Comparison of ENCODE assay signal across 11 cellular contexts in genomic region chr1:206559661-206559995, GRCh38. TPM values are rescaled to one million over a fixed set of nuclear protein-coding genes. Genes with fewer than 3 reads are reported as not detected.
A peak's percentile ranks its signal among the peaks of the same experiment; 100 is the strongest.
DNase-seq lines count a peak whose midpoint lies in the region; ATAC-seq and TF ChIP-seq lines count a peak whose summit lies in the region.
"Had no signal": no experiment of that assay in that cellular context is flagged by ENCODE, and none has a peak within 500 bp of the region (broad histone marks: within the 10 kb centered on the region; RNA-seq: fewer than 3 reads in every experiment).

No MANE protein-coding gene starts in this region.

- H3K36me3 ChIP-seq in lower lobe of right lung, result peaks cover 15% of the 10 kb centered on the region
- peaks cover 3 to 10% (median 6%) of the 10 kb centered on the region in 4 donors for H3K36me3 ChIP-seq in stomach

- peak overlapping the region; percentile 75 for H3K27ac ChIP-seq in lower lobe of right lung
- H3K27ac ChIP-seq in stomach, result peak overlapping the region; percentile 41 to 94 (median 85)

- peak; percentile 60 for DNase-seq in activated CD4-positive, alpha-beta T cell treated with anti-CD3 and anti-CD28 coated beads for 36 hours
- DNase-seq in activated CD4-positive, alpha-beta T cell treated with anti-CD3 and anti-CD28 coated beads, Interleukin-2, amount 50 U/mL, for 1 hour, result no peak
- DNase-seq in activated CD4-positive, alpha-beta memory T cell treated with anti-CD3 and anti-CD28 coated beads for 36 hours, result peak; percentile 52
- DNase-seq in lower lobe of right lung, result no peak
- no peak for DNase-seq in stomach
- no peak for DNase-seq in T1000 (lab: John Stamatoyannopoulos, UW)
- DNase-seq in ACHN, result no peak
- DNase-seq in foreskin fibroblast, result no peak
- DNase-seq: activated CD8-positive, alpha-beta memory T cell treated with anti-CD3 and anti-CD28 coated beads for 24 hours; cortex of kidney had no signal

- no peak for ATAC-seq in activated CD4-positive, alpha-beta T cell treated with anti-CD3 and anti-CD28 coated beads for 36 hours
- peak in 1 of 2 donors; percentile 45 for ATAC-seq in lower lobe of right lung
- ATAC-seq: Panc1 had no signal

- no peaks in the 10 kb centered on the region for H3K27me3 Mint-ChIP-seq in activated CD4-positive, alpha-beta T cell treated with anti-CD3 and anti-CD28 coated beads for 36 hours
- H3K27me3 Mint-ChIP-seq in activated CD4-positive, alpha-beta memory T cell treated with anti-CD3 and anti-CD28 coated beads for 36 hours, result no peaks in the 10 kb centered on the region

- CTCF ChIA-PET in activated CD4-positive, alpha-beta T cell treated with anti-CD3 and anti-CD28 coated beads for 36 hours (lab: Charles Lee), result interaction anchor here (0.5 to 21.8 kb wide), 8 partner anchors 8 to 353 kb away, joined by 3 to 621 read pairs (median 4); no protein-coding TSS in a partner anchor
- CTCF ChIA-PET in activated CD4-positive, alpha-beta memory T cell treated with anti-CD3 and anti-CD28 coated beads for 36 hours (lab: Charles Lee), result interaction anchor here (0.9 to 20.9 kb wide), 7 partner anchors 9 to 89 kb away, joined by 3 to 588 read pairs (median 4); no protein-coding TSS in a partner anchor

- peaks cover 92% of the 10 kb centered on the region for H3K4me1 ChIP-seq in lower lobe of right lung
- peaks cover 67 to 100% (median 70%) of the 10 kb centered on the region in 4 donors for H3K4me1 ChIP-seq in stomach

- peak overlapping the region; percentile 95 for H3K4me3 Mint-ChIP-seq in activated CD4-positive, alpha-beta T cell treated with anti-CD3 and anti-CD28 coated beads for 36 hours
- H3K4me3 Mint-ChIP-seq in activated CD4-positive, alpha-beta memory T cell treated with anti-CD3 and anti-CD28 coated beads for 36 hours, result peak overlapping the region; percentile 97

- TF ChIP-seq EP300 in stomach (IDR thresholded peaks at IDR 0.05), result no peak

- TF ChIP-seq CTCF in lower lobe of right lung (IDR thresholded peaks at IDR 0.05) (no peak), stomach (IDR thresholded peaks at IDR 0.05) (no peak), foreskin fibroblast (IDR thresholded peaks at IDR 0.05; ENCODE audit: low read depth, low read length) (no peak)

- no peak for TF ChIP-seq POLR2A in stomach (IDR thresholded peaks at IDR 0.05)

- peaks cover 73% of the 10 kb centered on the region for H3K36me3 Mint-ChIP-seq in activated CD4-positive, alpha-beta T cell treated with anti-CD3 and anti-CD28 coated beads for 36 hours (ENCODE audit: low read depth)
- peaks cover 72% of the 10 kb centered on the region for H3K36me3 Mint-ChIP-seq in activated CD4-positive, alpha-beta memory T cell treated with anti-CD3 and anti-CD28 coated beads for 36 hours

- peak overlapping the region; percentile 99 for H3K27ac Mint-ChIP-seq in activated CD4-positive, alpha-beta T cell treated with anti-CD3 and anti-CD28 coated beads for 36 hours
- H3K27ac Mint-ChIP-seq in activated CD4-positive, alpha-beta memory T cell treated with anti-CD3 and anti-CD28 coated beads for 36 hours, result peak overlapping the region; percentile 99

- intact Hi-C loops in activated CD4-positive, alpha-beta T cell treated with anti-CD3 and anti-CD28 coated beads for 36 hours (cut with DNase I, micrococcal nuclease), result no loop called here
- intact Hi-C loops in activated CD4-positive, alpha-beta memory T cell treated with anti-CD3 and anti-CD28 coated beads for 36 hours (cut with micrococcal nuclease), result loop anchor here (10.0 kb wide), 1 partner anchor 1265 kb away; no protein-coding TSS in a partner anchor
- intact Hi-C loops in lower lobe of right lung (cut with DNase I), result no loop called here
- intact Hi-C loops in stomach (cut with DNase I; ENCODE audit: low total_unique reads), result no loop called here

- H3K9me3 ChIP-seq in lower lobe of right lung, result no peaks in the 10 kb centered on the region
- no peaks in the 10 kb centered on the region for H3K9me3 ChIP-seq in stomach

- POLR2A ChIA-PET in activated CD4-positive, alpha-beta T cell treated with anti-CD3 and anti-CD28 coated beads for 36 hours (lab: Charles Lee), result interaction anchor here (0.5 to 1.7 kb wide), 8 partner anchors 9 to 359 kb away, joined by 3 to 14 read pairs (median 4); no protein-coding TSS in a partner anchor
- POLR2A ChIA-PET in activated CD4-positive, alpha-beta memory T cell treated with anti-CD3 and anti-CD28 coated beads for 36 hours (lab: Charles Lee), result interaction anchor here (0.6 to 16.3 kb wide), 6 partner anchors 8 to 94 kb away, joined by 3 to 546 read pairs (median 8); partner anchors contain the start of gene IKBKE

- H3K9me3 Mint-ChIP-seq in activated CD4-positive, alpha-beta T cell treated with anti-CD3 and anti-CD28 coated beads for 36 hours (ENCODE audit: low read depth), result no peaks in the 10 kb centered on the region
- no peaks in the 10 kb centered on the region for H3K9me3 Mint-ChIP-seq in activated CD4-positive, alpha-beta memory T cell treated with anti-CD3 and anti-CD28 coated beads for 36 hours

- in situ Hi-C loops in ACHN (cut with HindIII; ENCODE audit: low pct_ligation_motif_present, low pct_unique_long_range_greater_than_20kb, low sequenced_read_pairs), result no loop called here

- H3K4me3 ChIP-seq in lower lobe of right lung, result peak overlapping the region; percentile 65
- peak overlapping the region; percentile 7 to 70 (median 60) for H3K4me3 ChIP-seq in stomach
- H3K4me3 ChIP-seq in foreskin fibroblast (ENCODE audit: low read depth in 1 of 2, low read length in 2 of 2), result no peak overlapping the region

- H3K4me1 Mint-ChIP-seq in activated CD4-positive, alpha-beta T cell treated with anti-CD3 and anti-CD28 coated beads for 36 hours, result peaks cover 68% of the 10 kb centered on the region
- peaks cover 66% of the 10 kb centered on the region for H3K4me1 Mint-ChIP-seq in activated CD4-positive, alpha-beta memory T cell treated with anti-CD3 and anti-CD28 coated beads for 36 hours (ENCODE audit: low read depth)

- 42 to 73% (median 55%) methylated on average over 5 of the region's 5 CpGs for WGBS in stomach, 5 donors

- H3K27me3 ChIP-seq in lower lobe of right lung (ENCODE audit: low read depth) (no peaks in the 10 kb centered on the region), stomach (no peaks in the 10 kb centered on the region)

RNA-seq across cellular contexts. Expression of gene RASSF5, which starts 52.3 kb away (rescaled TPM):
- 100 to 1,000 TPM; 223 to 239 TPM for total RNA-seq in activated CD4-positive, alpha-beta T cell treated with anti-CD3 and anti-CD28 coated beads for 36 hours
- total RNA-seq in activated CD4-positive, alpha-beta memory T cell treated with anti-CD3 and anti-CD28 coated beads for 36 hours, result 100 to 1,000 TPM; 203 TPM
- total RNA-seq in lower lobe of right lung (48.2 TPM), stomach (10 to 100 TPM in 1 of 5 donors, 1 to 10 TPM in 4; 2.2 to 44.5 (median 5.8) TPM)
- polyA plus RNA-seq in stomach, result 10 to 100 TPM in 1 of 3 donors, 1 to 10 TPM in 2; 8.1 to 13.6 (median 9.2) TPM

RNA-seq across cellular contexts. Expression of gene EIF2D, which starts 52.6 kb away (rescaled TPM):
- 100 to 1,000 TPM in 1 of 2 experiments, 10 to 100 TPM in 1; 91.2 to 100 TPM for total RNA-seq in activated CD4-positive, alpha-beta T cell treated with anti-CD3 and anti-CD28 coated beads for 36 hours
- total RNA-seq in activated CD4-positive, alpha-beta memory T cell treated with anti-CD3 and anti-CD28 coated beads for 36 hours, result 10 to 100 TPM; 84.6 to 87.5 TPM
- total RNA-seq in lower lobe of right lung (47.0 TPM), stomach (100 to 1,000 TPM in 1 of 5 donors, 10 to 100 TPM in 4; 16.9 to 130 (median 39.8) TPM)
- 10 to 100 TPM; 48.7 to 55.8 (median 48.9) TPM for polyA plus RNA-seq in stomach

Comparison
In these comparisons a context has a peak if more than half of its experiments do, and no peak if none do; other contexts are left out.
1. DNase-seq: peak in activated CD4-positive, alpha-beta T cell treated with anti-CD3 and anti-CD28 coated beads for 36 hours (single experiment) and activated CD4-positive, alpha-beta memory T cell treated with anti-CD3 and anti-CD28 coated beads for 36 hours (single experiment); none in activated CD4-positive, alpha-beta T cell treated with anti-CD3 and anti-CD28 coated beads, Interleukin-2, amount 50 U/mL, for 1 hour (single experiment), lower lobe of right lung (single experiment), stomach (single experiment), T1000 (single experiment), ACHN (single experiment) and foreskin fibroblast (0 of 2).
2. H3K4me3 ChIP-seq: peak in lower lobe of right lung (single experiment) and stomach (4 of 4); none in foreskin fibroblast (0 of 2).